ENCODE assay signal across 1 cellular context in the genomic region with DNA sequence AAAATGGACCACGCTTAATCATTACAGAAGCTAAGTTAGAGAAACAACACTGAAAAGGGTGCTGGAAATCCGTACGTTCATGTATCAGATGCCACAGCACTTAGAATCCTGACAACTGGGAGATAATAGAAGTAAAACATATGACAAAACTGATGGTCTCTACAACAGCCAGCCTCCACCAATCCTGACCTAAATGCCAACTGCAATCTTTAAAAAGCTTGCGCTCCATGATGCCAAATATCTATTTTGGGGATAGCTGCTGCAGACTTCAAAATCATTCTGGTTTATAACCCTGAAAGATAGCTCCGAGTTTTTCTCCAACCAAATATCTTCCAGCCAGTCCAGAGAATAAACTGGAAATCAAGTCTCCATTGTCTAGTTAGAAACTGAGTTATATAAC.
TF ChIP-seq lines count a peak whose summit lies in the region.

No MANE protein-coding gene starts in this region.

TF ChIP-seq in WTC11, 78 proteins besides CTCF, POLR2A, EP300 and RAD21 (continued from another document):
- TF ChIP-seq, protein P1, sequence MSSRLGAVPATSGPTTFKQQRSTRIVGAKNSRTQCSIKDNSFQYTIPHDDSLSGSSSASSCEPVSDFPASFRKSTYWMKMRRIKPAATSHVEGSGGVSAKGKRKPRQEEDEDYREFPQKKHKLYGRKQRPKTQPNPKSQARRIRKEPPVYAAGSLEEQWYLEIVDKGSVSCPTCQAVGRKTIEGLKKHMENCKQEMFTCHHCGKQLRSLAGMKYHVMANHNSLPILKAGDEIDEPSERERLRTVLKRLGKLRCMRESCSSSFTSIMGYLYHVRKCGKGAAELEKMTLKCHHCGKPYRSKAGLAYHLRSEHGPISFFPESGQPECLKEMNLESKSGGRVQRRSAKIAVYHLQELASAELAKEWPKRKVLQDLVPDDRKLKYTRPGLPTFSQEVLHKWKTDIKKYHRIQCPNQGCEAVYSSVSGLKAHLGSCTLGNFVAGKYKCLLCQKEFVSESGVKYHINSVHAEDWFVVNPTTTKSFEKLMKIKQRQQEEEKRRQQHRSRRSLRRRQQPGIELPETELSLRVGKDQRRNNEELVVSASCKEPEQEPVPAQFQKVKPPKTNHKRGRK (CRISPR knock-in tag; IDR thresholded peaks at IDR 0.05; ENCODE audit: borderline replicate concordance) = no peak
- TF ChIP-seq JUN (CRISPR knock-in tag; IDR thresholded peaks at IDR 0.05) (no peak), IRF2 (CRISPR knock-in tag; IDR thresholded peaks at IDR 0.05; ENCODE audit: borderline replicate concordance, low read depth) (no peak), ZNF121 (CRISPR knock-in tag; IDR thresholded peaks at IDR 0.05) (no peak), SP1 (CRISPR knock-in tag; conservative IDR thresholded peaks at IDR 0.05) (no peak), RELA (CRISPR knock-in tag; IDR thresholded peaks at IDR 0.05; ENCODE audit: borderline replicate concordance) (no peak), HMGA2 (CRISPR knock-in tag; IDR thresholded peaks at IDR 0.05) (no peak), GABPB1 (CRISPR knock-in tag; IDR thresholded peaks at IDR 0.05) (no peak), NFE2L1 (CRISPR knock-in tag; IDR thresholded peaks at IDR 0.05) (no peak)
- TF ChIP-seq, protein P2, sequence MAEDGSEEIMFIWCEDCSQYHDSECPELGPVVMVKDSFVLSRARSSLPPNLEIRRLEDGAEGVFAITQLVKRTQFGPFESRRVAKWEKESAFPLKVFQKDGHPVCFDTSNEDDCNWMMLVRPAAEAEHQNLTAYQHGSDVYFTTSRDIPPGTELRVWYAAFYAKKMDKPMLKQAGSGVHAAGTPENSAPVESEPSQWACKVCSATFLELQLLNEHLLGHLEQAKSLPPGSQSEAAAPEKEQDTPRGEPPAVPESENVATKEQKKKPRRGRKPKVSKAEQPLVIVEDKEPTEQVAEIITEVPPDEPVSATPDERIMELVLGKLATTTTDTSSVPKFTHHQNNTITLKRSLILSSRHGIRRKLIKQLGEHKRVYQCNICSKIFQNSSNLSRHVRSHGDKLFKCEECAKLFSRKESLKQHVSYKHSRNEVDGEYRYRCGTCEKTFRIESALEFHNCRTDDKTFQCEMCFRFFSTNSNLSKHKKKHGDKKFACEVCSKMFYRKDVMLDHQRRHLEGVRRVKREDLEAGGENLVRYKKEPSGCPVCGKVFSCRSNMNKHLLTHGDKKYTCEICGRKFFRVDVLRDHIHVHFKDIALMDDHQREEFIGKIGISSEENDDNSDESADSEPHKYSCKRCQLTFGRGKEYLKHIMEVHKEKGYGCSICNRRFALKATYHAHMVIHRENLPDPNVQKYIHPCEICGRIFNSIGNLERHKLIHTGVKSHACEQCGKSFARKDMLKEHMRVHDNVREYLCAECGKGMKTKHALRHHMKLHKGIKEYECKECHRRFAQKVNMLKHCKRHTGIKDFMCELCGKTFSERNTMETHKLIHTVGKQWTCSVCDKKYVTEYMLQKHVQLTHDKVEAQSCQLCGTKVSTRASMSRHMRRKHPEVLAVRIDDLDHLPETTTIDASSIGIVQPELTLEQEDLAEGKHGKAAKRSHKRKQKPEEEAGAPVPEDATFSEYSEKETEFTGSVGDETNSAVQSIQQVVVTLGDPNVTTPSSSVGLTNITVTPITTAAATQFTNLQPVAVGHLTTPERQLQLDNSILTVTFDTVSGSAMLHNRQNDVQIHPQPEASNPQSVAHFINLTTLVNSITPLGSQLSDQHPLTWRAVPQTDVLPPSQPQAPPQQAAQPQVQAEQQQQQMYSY (CRISPR knock-in tag; IDR thresholded peaks at IDR 0.05) = no peak
- TF ChIP-seq, protein P3, sequence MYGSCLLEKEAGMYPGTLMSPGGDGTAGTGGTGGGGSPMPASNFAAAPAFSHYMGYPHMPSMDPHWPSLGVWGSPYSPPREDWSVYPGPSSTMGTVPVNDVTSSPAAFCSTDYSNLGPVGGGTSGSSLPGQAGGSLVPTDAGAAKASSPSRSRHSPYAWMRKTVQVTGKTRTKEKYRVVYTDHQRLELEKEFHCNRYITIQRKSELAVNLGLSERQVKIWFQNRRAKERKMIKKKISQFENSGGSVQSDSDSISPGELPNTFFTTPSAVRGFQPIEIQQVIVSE (CRISPR knock-in tag; IDR thresholded peaks at IDR 0.05; ENCODE audit: borderline replicate concordance) = no peak
- TF ChIP-seq, protein P4, sequence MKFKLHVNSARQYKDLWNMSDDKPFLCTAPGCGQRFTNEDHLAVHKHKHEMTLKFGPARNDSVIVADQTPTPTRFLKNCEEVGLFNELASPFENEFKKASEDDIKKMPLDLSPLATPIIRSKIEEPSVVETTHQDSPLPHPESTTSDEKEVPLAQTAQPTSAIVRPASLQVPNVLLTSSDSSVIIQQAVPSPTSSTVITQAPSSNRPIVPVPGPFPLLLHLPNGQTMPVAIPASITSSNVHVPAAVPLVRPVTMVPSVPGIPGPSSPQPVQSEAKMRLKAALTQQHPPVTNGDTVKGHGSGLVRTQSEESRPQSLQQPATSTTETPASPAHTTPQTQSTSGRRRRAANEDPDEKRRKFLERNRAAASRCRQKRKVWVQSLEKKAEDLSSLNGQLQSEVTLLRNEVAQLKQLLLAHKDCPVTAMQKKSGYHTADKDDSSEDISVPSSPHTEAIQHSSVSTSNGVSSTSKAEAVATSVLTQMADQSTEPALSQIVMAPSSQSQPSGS (CRISPR knock-in tag; IDR thresholded peaks at IDR 0.05; ENCODE audit: borderline replicate concordance, low read depth) = no peak
- TF ChIP-seq, protein P5, sequence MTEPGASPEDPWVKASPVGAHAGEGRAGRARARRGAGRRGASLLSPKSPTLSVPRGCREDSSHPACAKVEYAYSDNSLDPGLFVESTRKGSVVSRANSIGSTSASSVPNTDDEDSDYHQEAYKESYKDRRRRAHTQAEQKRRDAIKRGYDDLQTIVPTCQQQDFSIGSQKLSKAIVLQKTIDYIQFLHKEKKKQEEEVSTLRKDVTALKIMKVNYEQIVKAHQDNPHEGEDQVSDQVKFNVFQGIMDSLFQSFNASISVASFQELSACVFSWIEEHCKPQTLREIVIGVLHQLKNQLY (CRISPR knock-in tag; IDR thresholded peaks at IDR 0.05) = no peak
- TF ChIP-seq, protein P6, sequence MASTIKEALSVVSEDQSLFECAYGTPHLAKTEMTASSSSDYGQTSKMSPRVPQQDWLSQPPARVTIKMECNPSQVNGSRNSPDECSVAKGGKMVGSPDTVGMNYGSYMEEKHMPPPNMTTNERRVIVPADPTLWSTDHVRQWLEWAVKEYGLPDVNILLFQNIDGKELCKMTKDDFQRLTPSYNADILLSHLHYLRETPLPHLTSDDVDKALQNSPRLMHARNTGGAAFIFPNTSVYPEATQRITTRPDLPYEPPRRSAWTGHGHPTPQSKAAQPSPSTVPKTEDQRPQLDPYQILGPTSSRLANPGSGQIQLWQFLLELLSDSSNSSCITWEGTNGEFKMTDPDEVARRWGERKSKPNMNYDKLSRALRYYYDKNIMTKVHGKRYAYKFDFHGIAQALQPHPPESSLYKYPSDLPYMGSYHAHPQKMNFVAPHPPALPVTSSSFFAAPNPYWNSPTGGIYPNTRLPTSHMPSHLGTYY (CRISPR knock-in tag; IDR thresholded peaks at IDR 0.05) = no peak
TF ChIP-seq in WTC11: peak in this region for 0.
